8 cellular contexts compared by ENCODE assay signal in genomic region chr2:42142476-42143184, GRCh38. TPM values are rescaled to one million over a fixed set of nuclear protein-coding genes. Genes with fewer than 3 reads are reported as not detected.
A peak's percentile ranks its signal among the peaks of the same experiment; 100 is the strongest.
DNase-seq lines count a peak whose midpoint lies in the region; ATAC-seq and TF ChIP-seq lines count a peak whose summit lies in the region.

No MANE protein-coding gene starts in this region.

- ATAC-seq in CD4-positive, CD25-positive, alpha-beta regulatory T cell (ENCODE audit: low read depth in 2 of 2) = no peak
- no peak for ATAC-seq in PC-3
- no peak for ATAC-seq in HG03378 (IDR thresholded peaks at IDR 0.05; ENCODE audit: unreplicated experiment)

- H4K8ac ChIP-seq in trophoblast cell (ENCODE audit: low read depth, low read length) = peak overlapping the region; percentile 2

- H3K9me3 ChIP-seq in CD4-positive, CD25-positive, alpha-beta regulatory T cell (ENCODE audit: control insufficient read depth in 2 of 2, low read length in 2 of 2) = no peaks in the 10 kb centered on the region
- H3K9me3 ChIP-seq in PC-3 (ENCODE audit: low read length) = no peaks in the 10 kb centered on the region
- no peaks in the 10 kb centered on the region for H3K9me3 ChIP-seq in trophoblast cell (ENCODE audit: insufficient read depth, low read depth, low read length)

- peaks cover 0 to 1% (median 0%) of the 10 kb centered on the region in 7 donors for H3K9me3 Mint-ChIP-seq in CD4-positive, CD25-positive, alpha-beta regulatory T cell

- peak overlapping the region; percentile 44 for H2BK120ac ChIP-seq in trophoblast cell (ENCODE audit: insufficient read depth, low read length, poor library complexity)

- peak overlapping the region; percentile 25 for H3K4ac ChIP-seq in trophoblast cell (ENCODE audit: low read depth, low read length)

- CTCF ChIA-PET in PC-3 (lab: Charles Lee) = no interaction called here

- peak overlapping the region; percentile 77 for H2AFZ ChIP-seq in PC-3 (ENCODE audit: low read length)
- peak overlapping the region; percentile 72 for H2AFZ ChIP-seq in trophoblast cell (ENCODE audit: insufficient read depth, low read length, poor library complexity)

- H3K9me2 ChIP-seq in PC-3 (replicated peaks; ENCODE audit: low read length) = no peaks in the 10 kb centered on the region

- peaks cover 8 to 66% (median 43%) of the 10 kb centered on the region in 4 donors for H3K4me1 Mint-ChIP-seq in CD4-positive, CD25-positive, alpha-beta regulatory T cell

- no peak overlapping the region for H2AK5ac ChIP-seq in trophoblast cell (ENCODE audit: low read length)

- peak overlapping the region; percentile 52 for H3K14ac ChIP-seq in trophoblast cell (ENCODE audit: low read length)

- POLR2A ChIA-PET in PC-3 (lab: Charles Lee; ENCODE audit: unreplicated experiment) = interaction anchor here (0.5 kb wide), 1 partner anchor 362 kb away, joined by 5 read pairs; no protein-coding TSS in a partner anchor

- peak overlapping the region in 1 of 4 donors; percentile 22 for H3K4me3 Mint-ChIP-seq in CD4-positive, CD25-positive, alpha-beta regulatory T cell

- H3K27me3 Mint-ChIP-seq in CD4-positive, CD25-positive, alpha-beta regulatory T cell = no peaks in the 10 kb centered on the region

- H2BK5ac ChIP-seq in trophoblast cell (ENCODE audit: low read depth, low read length, poor library complexity) = peak overlapping the region; percentile 37

- H3K4me2 ChIP-seq in PC-3 (ENCODE audit: low read length) (peak overlapping the region; percentile 81), trophoblast cell (ENCODE audit: low read length) (no peak overlapping the region)

- H3K4me3 ChIP-seq in CD4-positive, CD25-positive, alpha-beta regulatory T cell (ENCODE audit: low read depth, low read length) = no peak overlapping the region
- peak overlapping the region; percentile 53; the same call in 1 of the 2 replicates for H3K4me3 ChIP-seq in PC-3 (ENCODE audit: low read length)
- H3K4me3 ChIP-seq in trophoblast cell (ENCODE audit: low read depth, low read length) = no peak overlapping the region
- peak overlapping the region in 3 of 59 donors; percentile 10 to 43 (median 14) for H3K4me3 ChIP-seq in dorsolateral prefrontal cortex

- no peak overlapping the region for H3K23ac ChIP-seq in trophoblast cell (ENCODE audit: low read length)

- no TSS peak for BruUV-seq in PC-3 (replicated peaks; lab: Mats Ljungman, UMichigan)

- H4K91ac ChIP-seq in trophoblast cell (ENCODE audit: low read depth, low read length) = no peak overlapping the region

- peak overlapping the region; percentile 82 for H2BK12ac ChIP-seq in trophoblast cell (ENCODE audit: low read length)

- intact Hi-C loops in PC-3 (cut with micrococcal nuclease) = no loop called here
- intact Hi-C loops in dorsolateral prefrontal cortex (cut with DNase I) = no loop called here

- H3F3A ChIP-seq in PC-3 (ENCODE audit: low read length, unreplicated experiment) = peaks cover 2% of the 10 kb centered on the region

- H3K36me3 ChIP-seq in CD4-positive, CD25-positive, alpha-beta regulatory T cell (ENCODE audit: control insufficient read depth, insufficient read depth, low read length) = no peaks in the 10 kb centered on the region
- H3K36me3 ChIP-seq in PC-3 (ENCODE audit: low read depth, low read length) (no peaks in the 10 kb centered on the region), trophoblast cell (ENCODE audit: control insufficient read depth in 1 of 2, insufficient read depth in 2 of 2, low read length in 2 of 2) (no peaks in the 10 kb centered on the region)

- H3K9ac ChIP-seq in PC-3 (ENCODE audit: low read length) = peak overlapping the region; percentile 49
- H3K9ac ChIP-seq in trophoblast cell (ENCODE audit: low read length) = no peak overlapping the region

- DNase-seq in CD4-positive, CD25-positive, alpha-beta regulatory T cell = no peak
- peak; percentile 24 for DNase-seq in PC-3
- DNase-seq in epithelial cell of prostate (ENCODE audit: low read depth, low spot score) = no peak
- no peak for DNase-seq in trophoblast cell
- no peak for DNase-seq in dorsolateral prefrontal cortex
- no peak for DNase-seq in HUDEP-2 (lab: John Stamatoyannopoulos, UW; ENCODE audit: unreplicated experiment in 76 of 76)
- DNase-seq in NCI-H526 (lab: John Stamatoyannopoulos, UW) = no peak

- no CpG with 5 or more reads among the region's 9 CpGs for WGBS in trophoblast cell (ENCODE audit: extremely low coverage, insufficient coverage, insufficient read length)

- no peaks in the 10 kb centered on the region for H3K27me3 ChIP-seq in CD4-positive, CD25-positive, alpha-beta regulatory T cell (ENCODE audit: control insufficient read depth, insufficient read depth, low read length)
- H3K27me3 ChIP-seq in PC-3 (ENCODE audit: low read length) (no peaks in the 10 kb centered on the region), trophoblast cell (ENCODE audit: insufficient read depth, low read length) (no peaks in the 10 kb centered on the region), dorsolateral prefrontal cortex (no peaks in the 10 kb centered on the region)

- H3K4me1 ChIP-seq in CD4-positive, CD25-positive, alpha-beta regulatory T cell (ENCODE audit: control insufficient read depth, insufficient read depth, low read length, poor library complexity, severe bottlenecking) = peaks cover 29% of the 10 kb centered on the region
- H3K4me1 ChIP-seq in PC-3 (ENCODE audit: insufficient read depth, low read length) (peaks cover 41% of the 10 kb centered on the region), trophoblast cell (ENCODE audit: control insufficient read depth in 1 of 2, insufficient read depth in 2 of 2, low read length in 2 of 2) (peaks cover 4 to 21% of the 10 kb centered on the region in 2 experiments)

- H3K27ac ChIP-seq in CD4-positive, CD25-positive, alpha-beta regulatory T cell (ENCODE audit: insufficient read depth, low read length, poor library complexity, severe bottlenecking) = peak overlapping the region; percentile 61
- H3K27ac ChIP-seq in PC-3 (ENCODE audit: low read length) (peak overlapping the region; percentile 81), epithelial cell of prostate (peak overlapping the region; percentile 61), trophoblast cell (ENCODE audit: low read depth, low read length) (peak overlapping the region; percentile 78), dorsolateral prefrontal cortex (peak overlapping the region in 25 of 59 donors; percentile 5 to 82 (median 51))

- no peaks in the 10 kb centered on the region for H3K79me2 ChIP-seq in PC-3 (ENCODE audit: low read length)
- no peaks in the 10 kb centered on the region for H3K79me2 ChIP-seq in trophoblast cell (ENCODE audit: control insufficient read depth, insufficient read depth, low read length, poor library complexity)

- no peaks in the 10 kb centered on the region for H4K20me1 ChIP-seq in PC-3 (ENCODE audit: low read length)

- TF ChIP-seq CTCF in PC-3 (conservative IDR thresholded peaks at IDR 0.05; ENCODE audit: low read depth, low read length) (no peak), dorsolateral prefrontal cortex (IDR thresholded peaks at IDR 0.05 in 54 of 56, conservative IDR thresholded peaks at IDR 0.05 in 2 of 56; ENCODE audit: low read depth in 1 of 56, partially characterized antibody in 56 of 56) (no peak)

- no peaks in the 10 kb centered on the region for H3K36me3 Mint-ChIP-seq in CD4-positive, CD25-positive, alpha-beta regulatory T cell

- no peak overlapping the region for H4K12ac ChIP-seq in trophoblast cell (ENCODE audit: low read depth, low read length)

- peak overlapping the region; percentile 44 to 88 (median 79) for H3K27ac Mint-ChIP-seq in CD4-positive, CD25-positive, alpha-beta regulatory T cell

- peaks cover 12% of the 10 kb centered on the region for H3K79me1 ChIP-seq in trophoblast cell (ENCODE audit: low read length)

- no peak overlapping the region for H3K18ac ChIP-seq in trophoblast cell (ENCODE audit: low read length)

RNA-seq across cellular contexts. Expression of gene EML4, which starts 26.5 kb away (rescaled TPM):
- total RNA-seq in CD4-positive, CD25-positive, alpha-beta regulatory T cell = 293 TPM
- polyA plus RNA-seq in CD4-positive, CD25-positive, alpha-beta regulatory T cell = 10 to 100 TPM; 83.7 to 92.7 (median 89.7) TPM
- total RNA-seq in PC-3 (2014; rRNA removed) = 38.1 and 38.3 TPM in 2 replicates
- polyA plus RNA-seq in trophoblast cell (2013) = 32.8 and 33.8 TPM in 2 replicates
- 10 to 100 TPM; 14.0 to 28.7 (median 20.0) TPM for total RNA-seq in dorsolateral prefrontal cortex
